In genomic region chr17:28816540-28816939, GRCh38 we compare ENCODE assay signal across 21 cellular contexts.
"Had no signal": no experiment of that assay in that cellular context is flagged by ENCODE, and none has a peak within 500 bp of the region (broad histone marks: within the 10 kb centered on the region; RNA-seq: fewer than 3 reads in every experiment).

No MANE protein-coding gene starts in this region.

- H3K9me3 Mint-ChIP-seq: activated T-cell treated with anti-CD3 and anti-CD28 coated beads, Interleukin-2, amount 50 U/mL, for 4 hours; brain; nephron had no signal

- H3K27ac ChIP-seq: hepatocyte, right lobe of liver, transverse colon had no signal

- H3K4me3 ChIP-seq: hepatocyte, right lobe of liver, skin epidermis, transverse colon had no signal

- H3K27me3 ChIP-seq: hepatocyte, right lobe of liver, transverse colon had no signal

- DNase-seq: activated CD4-positive, alpha-beta T cell treated with anti-CD3 and anti-CD28 coated beads, Interleukin-2, amount 50 U/mL, for 1 hour; activated CD4-positive, CD25-positive, alpha-beta regulatory T cell treated with anti-CD3 and anti-CD28 coated beads, Interleukin-2, amount 50 U/mL, for 72 hours; activated CD8-positive, alpha-beta memory T cell treated with anti-CD3 and anti-CD28 coated beads for 24 hours; activated CD8-positive, alpha-beta memory T cell treated with anti-CD3 and anti-CD28 coated beads, Interleukin-2, amount 50 U/mL, for 4 hours; activated effector memory CD4-positive, alpha-beta T cell treated with anti-CD3 and anti-CD28 coated beads, Interleukin-2, amount 50 U/mL, for 16 hours; activated naive CD4-positive, alpha-beta T cell treated with anti-CD3 and anti-CD28 coated beads, Interleukin-2, amount 50 U/mL, for 16 hours; activated T-cell treated with anti-CD3 and anti-CD28 coated beads, Interleukin-2, amount 50 U/mL, for 4 hours; aorta; dermis blood vessel endothelial cell; effector memory CD4-positive, alpha-beta T cell; glutamatergic neuron; left cardiac atrium; occipital lobe; stimulated activated CD4-positive, alpha-beta T cell treated with anti-CD3 and anti-CD28 coated beads, Interleukin-1b, Interleukin-23, amount 100 ng/mL, for 48 hours; transverse colon had no signal

- H3K36me3 Mint-ChIP-seq: brain had no signal

- H3K4me3 Mint-ChIP-seq: activated T-cell treated with anti-CD3 and anti-CD28 coated beads, Interleukin-2, amount 50 U/mL, for 4 hours; nephron had no signal

- ATAC-seq: activated T-cell treated with anti-CD3 and anti-CD28 coated beads, Interleukin-2, amount 50 U/mL, for 4 hours; esophagus mucosa; left cardiac atrium; right lobe of liver had no signal

- H3K36me3 ChIP-seq: right lobe of liver, transverse colon had no signal

- H3K9me3 ChIP-seq: right lobe of liver, transverse colon had no signal
